In the genomic region with DNA sequence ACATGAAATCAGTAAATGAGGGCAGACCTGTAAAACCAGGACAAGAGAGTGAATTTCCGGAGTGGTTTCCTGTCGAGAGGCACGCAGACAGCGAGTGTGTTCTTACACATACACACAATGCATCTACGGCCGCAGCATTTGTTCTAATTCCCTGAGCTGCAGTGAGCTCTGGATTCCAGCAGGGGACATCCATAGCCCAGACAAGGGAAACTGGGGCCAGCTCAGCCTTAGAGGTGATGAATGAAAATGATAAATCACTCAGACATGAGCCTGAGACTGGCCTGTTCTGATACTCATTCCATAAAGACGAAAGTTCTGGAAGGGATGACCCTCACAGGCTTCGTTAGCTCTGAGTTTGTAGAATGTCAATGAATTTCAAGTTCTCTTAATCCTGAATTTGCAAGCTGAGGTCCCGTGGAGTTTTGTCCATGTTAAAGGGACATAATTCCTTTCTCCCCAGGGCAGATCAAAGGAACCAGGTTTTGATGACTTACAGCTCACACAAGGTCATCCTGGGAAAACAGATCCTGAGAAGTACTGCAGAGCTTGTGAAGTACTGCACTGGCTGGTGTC, we compare ENCODE assay signal across 9 cellular contexts.
DNase-seq lines count a peak whose midpoint lies in the region; ATAC-seq and TF ChIP-seq lines count a peak whose summit lies in the region.
"Had no signal": no experiment of that assay in that cellular context is flagged by ENCODE, and none has a peak within 500 bp of the region (broad histone marks: within the 10 kb centered on the region; RNA-seq: fewer than 3 reads in every experiment).

No MANE protein-coding gene starts in this region.

- peak overlapping the region; percentile 31 for H3K4me3 Mint-ChIP-seq in type B pancreatic cell
- H3K4me3 Mint-ChIP-seq: naive B cell had no signal

- H3K4me3 ChIP-seq in HEK293 (ENCODE audit: low read depth, low read length) (no peak overlapping the region), lower lobe of right lung (no peak overlapping the region)

- CTCF ChIA-PET in HEK293 (lab: Yijun Ruan, JAX), result interaction anchor here (0.5 to 2.7 kb wide), 33 partner anchors 8 to 1073 kb away, joined by 3 to 39 read pairs (median 3); no protein-coding TSS in a partner anchor
- CTCF ChIA-PET in RWPE1 (lab: Yijun Ruan, JAX), result interaction anchor here (0.6 to 1.3 kb wide), 9 partner anchors 14 to 761 kb away, joined by 3 to 19 read pairs (median 3); no protein-coding TSS in a partner anchor

- peaks cover 20% of the 10 kb centered on the region for H3K4me1 Mint-ChIP-seq in type B pancreatic cell (ENCODE audit: unreplicated experiment)
- H3K4me1 Mint-ChIP-seq: naive B cell had no signal

- peak; percentile 57 for TF ChIP-seq CTCF in HEK293 (tag by site-specific recombination; IDR thresholded peaks at IDR 0.05)
- TF ChIP-seq CTCF in RWPE1 (conservative IDR thresholded peaks at IDR 0.05; ENCODE audit: low read depth), result peak; percentile 83
- TF ChIP-seq CTCF in lower lobe of right lung (IDR thresholded peaks at IDR 0.05), result peak; percentile 73
- TF ChIP-seq CTCF in type B pancreatic cell (conservative IDR thresholded peaks at IDR 0.05), result peak; percentile 90

- H3K9me3 ChIP-seq in HEK293 (ENCODE audit: control insufficient read depth, insufficient read depth, low read depth, low read length), result no peaks in the 10 kb centered on the region
- H3K9me3 ChIP-seq in lower lobe of right lung, result no peaks in the 10 kb centered on the region

- no peaks in the 10 kb centered on the region for H3K9me3 Mint-ChIP-seq in type B pancreatic cell

- intact Hi-C loops in lower lobe of right lung (cut with DNase I), result no loop called here

- H3K4me1 ChIP-seq in HEK293 (ENCODE audit: control insufficient read depth, insufficient read depth, low read length), result no peaks in the 10 kb centered on the region
- H3K4me1 ChIP-seq in lower lobe of right lung, result peaks cover 10% of the 10 kb centered on the region

- POLR2A ChIA-PET in HEK293 (lab: Yijun Ruan, JAX) (interaction anchor here (1.3 kb wide), 2 partner anchors 8 to 484 kb away, joined by 3 to 5 read pairs; no protein-coding TSS in a partner anchor), RWPE1 (lab: Yijun Ruan, JAX; ENCODE audit: low non-redundant PET) (no interaction called here)

- no peaks in the 10 kb centered on the region for H3K36me3 ChIP-seq in HEK293 (ENCODE audit: control insufficient read depth in 2 of 2, insufficient read depth in 1 of 2, low read length in 2 of 2)
- no peaks in the 10 kb centered on the region for H3K36me3 ChIP-seq in lower lobe of right lung

- H3K27ac ChIP-seq in HEK293 (ENCODE audit: extremely low read depth, low read depth, low read length), result no peak overlapping the region
- no peak overlapping the region for H3K27ac ChIP-seq in RWPE1
- H3K27ac ChIP-seq in lower lobe of right lung, result no peak overlapping the region

- no peaks in the 10 kb centered on the region for H3K27me3 Mint-ChIP-seq in type B pancreatic cell
- H3K27me3 Mint-ChIP-seq: naive B cell had no signal

- H3K36me3 Mint-ChIP-seq in type B pancreatic cell, result no peaks in the 10 kb centered on the region
- H3K36me3 Mint-ChIP-seq: naive B cell had no signal

- H3K27ac Mint-ChIP-seq in type B pancreatic cell, result no peak overlapping the region
- H3K27ac Mint-ChIP-seq: naive B cell had no signal

- H3K27me3 ChIP-seq in lower lobe of right lung (ENCODE audit: low read depth), result no peaks in the 10 kb centered on the region

- DNase-seq in stimulated activated CD4-positive, alpha-beta T cell treated with anti-CD3 and anti-CD28 coated beads, Interleukin-1b, Interleukin-23, amount 100 ng/mL, for 48 hours, result peak; percentile 27
- no peak for DNase-seq in stimulated activated CD4-positive, alpha-beta T cell treated with anti-CD3 and anti-CD28 coated beads, Interleukin-4, amount 100 ng/mL, for 4 hours
- peak; percentile 72 for DNase-seq in LoVo (ENCODE audit: low spot score)
- DNase-seq in RWPE1 (ENCODE audit: low spot score), result peak; percentile 86
- DNase-seq in dermis microvascular lymphatic vessel endothelial cell (ENCODE audit: low read depth in 2 of 2), result peak; percentile 59 to 92
- DNase-seq in lower lobe of right lung, result peak; percentile 45
- peak; percentile 73 for DNase-seq in type B pancreatic cell (ENCODE audit: extremely low spot score, unreplicated experiment)
- DNase-seq: naive B cell had no signal

- peak; percentile 84 to 88 for ATAC-seq in lower lobe of right lung

TF ChIP-seq in HEK293, 187 proteins besides CTCF, POLR2A, EP300 and RAD21 (continues in another document):
- TF ChIP-seq, protein P1, sequence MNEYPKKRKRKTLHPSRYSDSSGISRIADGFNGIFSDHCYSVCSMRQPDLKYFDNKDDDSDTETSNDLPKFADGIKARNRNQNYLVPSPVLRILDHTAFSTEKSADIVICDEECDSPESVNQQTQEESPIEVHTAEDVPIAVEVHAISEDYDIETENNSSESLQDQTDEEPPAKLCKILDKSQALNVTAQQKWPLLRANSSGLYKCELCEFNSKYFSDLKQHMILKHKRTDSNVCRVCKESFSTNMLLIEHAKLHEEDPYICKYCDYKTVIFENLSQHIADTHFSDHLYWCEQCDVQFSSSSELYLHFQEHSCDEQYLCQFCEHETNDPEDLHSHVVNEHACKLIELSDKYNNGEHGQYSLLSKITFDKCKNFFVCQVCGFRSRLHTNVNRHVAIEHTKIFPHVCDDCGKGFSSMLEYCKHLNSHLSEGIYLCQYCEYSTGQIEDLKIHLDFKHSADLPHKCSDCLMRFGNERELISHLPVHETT (tag by site-specific recombination; IDR thresholded peaks at IDR 0.05), result no peak
- TF ChIP-seq ZNF18 (tag by site-specific recombination; IDR thresholded peaks at IDR 0.05) (no peak), ZNF785 (tag by site-specific recombination; IDR thresholded peaks at IDR 0.05) (no peak), ZFP37 (tag by site-specific recombination; IDR thresholded peaks at IDR 0.05) (peak; percentile 86), SCRT2 (tag by site-specific recombination; IDR thresholded peaks at IDR 0.05) (no peak), ZFP3 (tag by site-specific recombination; IDR thresholded peaks at IDR 0.05; ENCODE audit: low read depth) (no peak), ZNF555 (tag by site-specific recombination; conservative IDR thresholded peaks at IDR 0.05) (no peak), ZBTB11 (tag by site-specific recombination; conservative IDR thresholded peaks at IDR 0.05; ENCODE audit: low read depth) (no peak), ZBTB44 (tag by site-specific recombination; IDR thresholded peaks at IDR 0.05) (no peak), PRDM1 (tag by site-specific recombination; IDR thresholded peaks at IDR 0.05) (no peak)

Comparison
In these comparisons a context has a peak if more than half of its experiments do, and no peak if none do; other contexts are left out.
1. DNase-seq: peak in stimulated activated CD4-positive, alpha-beta T cell treated with anti-CD3 and anti-CD28 coated beads, Interleukin-1b, Interleukin-23, amount 100 ng/mL, for 48 hours (single experiment), LoVo (single experiment), RWPE1 (single experiment), dermis microvascular lymphatic vessel endothelial cell (2 of 2), lower lobe of right lung (single experiment) and type B pancreatic cell (single experiment); none in stimulated activated CD4-positive, alpha-beta T cell treated with anti-CD3 and anti-CD28 coated beads, Interleukin-4, amount 100 ng/mL, for 4 hours (0 of 2).
2. Peak in every context shown above with its lines, with median percentiles within 50 percentile points of each other: CTCF ChIP-seq.